25 cellular contexts compared by ENCODE assay signal in genomic region chr9:26165426-26165825, GRCh38.
"Had no signal": no experiment of that assay in that cellular context is flagged by ENCODE, and none has a peak within 500 bp of the region (broad histone marks: within the 10 kb centered on the region; RNA-seq: fewer than 3 reads in every experiment).

No MANE protein-coding gene starts in this region.

- H3K27ac ChIP-seq: stomach, suprapubic skin, testis, thoracic aorta, thyroid gland, tibial artery, tibial nerve, transverse colon, upper lobe of left lung, upper lobe of right lung, uterus, vagina had no signal

- ATAC-seq: stimulated activated naive B cell treated with anti-CD40 and anti-IgM and Interleukin-4, amounts not matched to agents 10 μg/mL and 1 μg/mL and 100 μg/mL, for 72 hours; stimulated activated naive CD8-positive, alpha-beta T cell treated with anti-CD3 and anti-CD28 coated beads, Interleukin-15, amount 100 ng/mL, for 72 hours; stimulated activated naive CD8-positive, alpha-beta T cell treated with anti-CD3 and anti-CD28 coated beads, Interleukin-15, Interleukin-2, amounts not matched to agents 100 U/mL and 50 U/mL, for 24 hours had no signal

- H3K9me3 ChIP-seq: stomach, suprapubic skin, testis, thoracic aorta, thyroid gland, tibial artery, tibial nerve, transverse colon, upper lobe of left lung, upper lobe of right lung, uterus, vagina had no signal

- FAIRE-seq: urothelium cell line had no signal

- H3K4me3 ChIP-seq: stomach, suprapubic skin, testis, thoracic aorta, thyroid gland, tibial artery, tibial nerve, transverse colon, upper lobe of left lung, upper lobe of right lung, uterus, vagina had no signal

- DNase-seq: stimulated activated CD4-positive, alpha-beta T cell treated with anti-CD3 and anti-CD28 coated beads, Interleukin-2, amount 100 ng/mL, for 48 hours; stimulated activated CD4-positive, alpha-beta T cell treated with anti-CD3 and anti-CD28 coated beads, Interleukin-4, amount 100 ng/mL, for 1 hour; stimulated activated CD4-positive, alpha-beta T cell treated with anti-CD3 and anti-CD28 coated beads, Interleukin-4, amount 100 ng/mL, for 24 hours; stimulated activated CD4-positive, alpha-beta T cell treated with anti-CD3 and anti-CD28 coated beads, Interleukin-4, amount 100 ng/mL, for 4 hours; stimulated activated CD8-positive, alpha-beta memory T cell treated with anti-CD3 and anti-CD28 coated beads, Interleukin-4, amount 100 ng/mL, for 48 hours; stimulated activated naive B cell treated with anti-CD40 and anti-IgM and Interleukin-4, amounts not matched to agents 10 μg/mL and 1 μg/mL and 100 μg/mL, for 72 hours; stimulated activated naive CD4-positive, alpha-beta T cell; stimulated activated naive CD4-positive, alpha-beta T cell treated with Interleukin-2 at 50 U/mL for 16 hours; stimulated activated naive CD8-positive, alpha-beta T cell treated with anti-CD3 and anti-CD28 coated beads, Interleukin-15, amount 100 ng/mL, for 72 hours; stimulated activated naive CD8-positive, alpha-beta T cell treated with anti-CD3 and anti-CD28 coated beads, Interleukin-15, Interleukin-2, amounts not matched to agents 100 U/mL and 50 U/mL, for 24 hours; stomach; substantia nigra; testis; thyroid gland; tibial artery; transverse colon; trophoblast cell; upper lobe of left lung; upper lobe of right lung; uterus had no signal

- H3K27me3 ChIP-seq: stomach, suprapubic skin, testis, thyroid gland, tibial artery, tibial nerve, transverse colon, upper lobe of left lung, upper lobe of right lung, uterus, vagina had no signal

- H3K36me3 ChIP-seq: stomach, suprapubic skin, thoracic aorta, thyroid gland, tibial artery, tibial nerve, transverse colon, upper lobe of left lung, upper lobe of right lung, uterus, vagina had no signal

- H3K4me1 ChIP-seq: stomach, testis, tibial nerve, transverse colon, upper lobe of left lung, upper lobe of right lung, uterus, vagina had no signal
